In genomic region chr15:28887344-28888174, GRCh38 we compare ENCODE assay signal across 16 cellular contexts. TPM values are rescaled to one million over a fixed set of nuclear protein-coding genes. Genes with fewer than 3 reads are reported as not detected.
DNase-seq lines count a peak whose midpoint lies in the region; ATAC-seq and TF ChIP-seq lines count a peak whose summit lies in the region.
"Had no signal": no experiment of that assay in that cellular context is flagged by ENCODE, and none has a peak within 500 bp of the region (broad histone marks: within the 10 kb centered on the region; RNA-seq: fewer than 3 reads in every experiment).

No MANE protein-coding gene starts in this region.

- H3K4me3 Mint-ChIP-seq in activated CD8-positive, alpha-beta memory T cell treated with anti-CD3 and anti-CD28 coated beads, Interleukin-2, amount 10 ng/mL, durations not matched to agents 7 days and 5 days: peak overlapping the region; percentile 57
- H3K4me3 Mint-ChIP-seq in endothelial cell (ENCODE audit: unreplicated experiment): peak overlapping the region; percentile 90

- H3K4me1 ChIP-seq in right atrium auricular region: peaks cover 0 to 13% of the 10 kb centered on the region in 2 donors

- peaks cover 0 to 8% of the 10 kb centered on the region in 2 donors for H3K27me3 ChIP-seq in right atrium auricular region
- H3K27me3 ChIP-seq: SJSA1, vagina had no signal

- no peak overlapping the region for H3K27ac Mint-ChIP-seq in activated CD8-positive, alpha-beta memory T cell treated with anti-CD3 and anti-CD28 coated beads, Interleukin-2, amount 10 ng/mL, durations not matched to agents 7 days and 5 days
- H3K27ac Mint-ChIP-seq in endothelial cell (ENCODE audit: unreplicated experiment): peak overlapping the region; percentile 53

- ATAC-seq in activated CD8-positive, alpha-beta memory T cell treated with anti-CD3 and anti-CD28 coated beads, Interleukin-2, amount 10 ng/mL, durations not matched to agents 7 days and 5 days: no peak

- TF ChIP-seq CTCF in WI38 (IDR thresholded peaks at IDR 0.05; ENCODE audit: low read depth, low read length) (no peak), endothelial cell (IDR thresholded peaks at IDR 0.05; ENCODE audit: unreplicated experiment) (no peak), retinal pigment epithelial cell (conservative IDR thresholded peaks at IDR 0.05; ENCODE audit: low read depth, low read length) (no peak), right atrium auricular region (IDR thresholded peaks at IDR 0.05) (no peak)

- H3K4me3 ChIP-seq in WI38 (ENCODE audit: low read depth, low read length): peak overlapping the region; percentile 63
- peak overlapping the region; percentile 57 for H3K4me3 ChIP-seq in retinal pigment epithelial cell (ENCODE audit: low read length)
- H3K4me3 ChIP-seq in right atrium auricular region: no peak overlapping the region

- DNase-seq in activated CD8-positive, alpha-beta memory T cell treated with anti-CD3 and anti-CD28 coated beads, Interleukin-2, amount 10 ng/mL, durations not matched to agents 7 days and 5 days: no peak
- no peak for DNase-seq in activated CD8-positive, alpha-beta memory T cell treated with anti-CD3 and anti-CD28 coated beads, Interleukin-2, amount 50 U/mL, for 48 hours
- DNase-seq in endothelial cell (ENCODE audit: low spot score) (no peak), retinal pigment epithelial cell (ENCODE audit: low read depth) (no peak), right atrium auricular region (ENCODE audit: low spot score) (no peak), cerebellar nuclear complex (lab: John Stamatoyannopoulos, UW) (no peak), erythroblast (lab: John Stamatoyannopoulos, UW) (no peak)
- DNase-seq: activated CD4-positive, alpha-beta T cell treated with anti-CD3 and anti-CD28 coated beads for 48 hours; AML-193; NCI-H1105 treated with DMSO at 0.1 percent for 48 hours; NCI-H774; stimulated activated CD4-positive, alpha-beta T cell treated with anti-CD3 and anti-CD28 coated beads, Interleukin-12 subunit alpha, Interleukin-12 subunit beta, amount 100 ng/mL, for 4 hours had no signal

- H3K9me3 Mint-ChIP-seq in activated CD8-positive, alpha-beta memory T cell treated with anti-CD3 and anti-CD28 coated beads, Interleukin-2, amount 10 ng/mL, durations not matched to agents 7 days and 5 days (ENCODE audit: low read depth): no peaks in the 10 kb centered on the region
- H3K9me3 Mint-ChIP-seq in endothelial cell (ENCODE audit: unreplicated experiment): no peaks in the 10 kb centered on the region

- H3K36me3 Mint-ChIP-seq in activated CD8-positive, alpha-beta memory T cell treated with anti-CD3 and anti-CD28 coated beads, Interleukin-2, amount 10 ng/mL, durations not matched to agents 7 days and 5 days: no peaks in the 10 kb centered on the region
- H3K36me3 Mint-ChIP-seq in endothelial cell (ENCODE audit: low read depth, unreplicated experiment): peaks cover 5% of the 10 kb centered on the region

- H3K9me3 ChIP-seq in right atrium auricular region: no peaks in the 10 kb centered on the region
- H3K9me3 ChIP-seq: vagina had no signal

- CTCF ChIA-PET in activated CD8-positive, alpha-beta memory T cell treated with anti-CD3 and anti-CD28 coated beads, Interleukin-2, amount 10 ng/mL, durations not matched to agents 7 days and 5 days (lab: Charles Lee): interaction anchor here (1.4 to 1.5 kb wide), 2 partner anchors 87 to 91 kb away, joined by 4 to 5 read pairs; no protein-coding TSS in a partner anchor

- no peak for TF ChIP-seq POLR2A in erythroblast (IDR thresholded peaks at IDR 0.05; ENCODE audit: low read length)

- H3K4me1 Mint-ChIP-seq in activated CD8-positive, alpha-beta memory T cell treated with anti-CD3 and anti-CD28 coated beads, Interleukin-2, amount 10 ng/mL, durations not matched to agents 7 days and 5 days: peaks cover 32% of the 10 kb centered on the region
- H3K4me1 Mint-ChIP-seq in endothelial cell (ENCODE audit: unreplicated experiment): peaks cover 16% of the 10 kb centered on the region

- no peak overlapping the region for H3K27ac ChIP-seq in right atrium auricular region
- H3K27ac ChIP-seq: SJSA1, vagina had no signal

- H3K36me3 ChIP-seq in right atrium auricular region: no peaks in the 10 kb centered on the region
- H3K36me3 ChIP-seq: vagina had no signal

- H3K27me3 Mint-ChIP-seq in activated CD8-positive, alpha-beta memory T cell treated with anti-CD3 and anti-CD28 coated beads, Interleukin-2, amount 10 ng/mL, durations not matched to agents 7 days and 5 days: peaks cover 27% of the 10 kb centered on the region
- H3K27me3 Mint-ChIP-seq in endothelial cell (ENCODE audit: unreplicated experiment): peaks cover 11% of the 10 kb centered on the region

RNA-seq across cellular contexts. Expression of gene APBA2, which starts 1.8 kb away (rescaled TPM):
- total RNA-seq in activated CD8-positive, alpha-beta memory T cell treated with anti-CD3 and anti-CD28 coated beads, Interleukin-2, amount 10 ng/mL, durations not matched to agents 7 days and 5 days: 1 to 10 TPM; 2.6 to 7.9 TPM
- total RNA-seq in endothelial cell (ENCODE audit: unreplicated experiment) (33.1 TPM), right atrium auricular region (under 1 TPM; 0.47 to 0.48 TPM)
- total RNA-seq: HT-29 had no signal

RNA-seq across cellular contexts. Expression of gene GOLGA6L7, which starts 39.1 kb away (rescaled TPM):
- not detected for total RNA-seq in activated CD8-positive, alpha-beta memory T cell treated with anti-CD3 and anti-CD28 coated beads, Interleukin-2, amount 10 ng/mL, durations not matched to agents 7 days and 5 days
- total RNA-seq in endothelial cell (ENCODE audit: unreplicated experiment) (not detected), right atrium auricular region (not detected)
- total RNA-seq: HT-29, SJSA1, vagina had no signal

Comparison
In these comparisons a context has a peak if more than half of its experiments do, and no peak if none do; other contexts are left out.
1. H3K4me3 ChIP-seq: peak in WI38 (single experiment) and retinal pigment epithelial cell (single experiment); none in right atrium auricular region (0 of 2).